ENCODE assay signal across 24 cellular contexts in genomic region chr4:168021666-168022065, GRCh38.
A peak's percentile ranks its signal among the peaks of the same experiment; 100 is the strongest.
DNase-seq lines count a peak whose midpoint lies in the region; TF ChIP-seq lines count a peak whose summit lies in the region.
"Had no signal": no experiment of that assay in that cellular context is flagged by ENCODE, and none has a peak within 500 bp of the region (broad histone marks: within the 10 kb centered on the region; RNA-seq: fewer than 3 reads in every experiment).

No MANE protein-coding gene starts in this region.

- no peak overlapping the region for H3K4me3 ChIP-seq in choroid plexus epithelial cell (ENCODE audit: low read depth, low read length)
- H3K4me3 ChIP-seq in smooth muscle cell = no peak overlapping the region
- H3K4me3 ChIP-seq: adrenal gland, SK-N-MC, spleen, testis had no signal

- TF ChIP-seq CTCF in choroid plexus epithelial cell (conservative IDR thresholded peaks at IDR 0.05; ENCODE audit: low read depth, low read length) = no peak
- no peak for TF ChIP-seq CTCF in osteocyte (IDR thresholded peaks at IDR 0.05)
- no peak for TF ChIP-seq CTCF in smooth muscle cell (IDR thresholded peaks at IDR 0.05; ENCODE audit: borderline replicate concordance, insufficient read depth, poor library complexity, severe bottlenecking)

- no peaks in the 10 kb centered on the region for H3K9me3 ChIP-seq in smooth muscle cell (replicated peaks; ENCODE audit: low read depth)
- H3K9me3 ChIP-seq: adrenal gland, testis had no signal

- H3K36me3 ChIP-seq in smooth muscle cell (ENCODE audit: low read depth) = no peaks in the 10 kb centered on the region
- H3K36me3 ChIP-seq: adrenal gland, spleen had no signal

- WGBS in smooth muscle cell (ENCODE audit: low lambda C conversion rate) = 61% methylated on average over 1 of the region's 1 CpG

- no peak overlapping the region for H3K27ac ChIP-seq in smooth muscle cell (ENCODE audit: low read depth)
- H3K27ac ChIP-seq: adrenal gland, SK-N-MC, spleen, testis had no signal

- no peaks in the 10 kb centered on the region for H3K79me2 ChIP-seq in smooth muscle cell (ENCODE audit: low read depth)

- no peak overlapping the region for H3K4me3 Mint-ChIP-seq in osteocyte (ENCODE audit: unreplicated experiment)
- H3K4me3 Mint-ChIP-seq: activated CD4-positive, alpha-beta T cell treated with anti-CD3 and anti-CD28 coated beads, Interleukin-2, amount 10 ng/mL, durations not matched to agents 24 days and 14 days; activated T-cell treated with anti-CD3 and anti-CD28 coated beads, Interleukin-2, amount 50 U/mL, for 4 hours; endodermal cell; T-helper 17 cell had no signal

- H3K27me3 Mint-ChIP-seq in osteocyte (ENCODE audit: unreplicated experiment) = no peaks in the 10 kb centered on the region
- H3K27me3 Mint-ChIP-seq: activated CD4-positive, alpha-beta T cell treated with anti-CD3 and anti-CD28 coated beads, Interleukin-2, amount 10 ng/mL, durations not matched to agents 24 days and 14 days; T-helper 17 cell had no signal

- no peak overlapping the region for H3K27ac Mint-ChIP-seq in osteocyte (ENCODE audit: unreplicated experiment)
- H3K27ac Mint-ChIP-seq: activated CD4-positive, alpha-beta T cell treated with anti-CD3 and anti-CD28 coated beads, Interleukin-2, amount 10 ng/mL, durations not matched to agents 24 days and 14 days; endodermal cell; T-helper 17 cell had no signal

- DNase-seq in ELR (ENCODE audit: low read depth) = peak; percentile 41
- DNase-seq in M059J (ENCODE audit: low read depth) = peak; percentile 26
- DNase-seq in choroid plexus epithelial cell (ENCODE audit: low read depth) = peak; percentile 60
- DNase-seq in myocyte (ENCODE audit: low read depth) = peak; percentile 3
- DNase-seq in HuH-7.5 (ENCODE audit: low spot score) = no peak
- DNase-seq in osteocyte (ENCODE audit: extremely low spot score, unreplicated experiment) = no peak
- no peak for DNase-seq in smooth muscle cell (lab: John Stamatoyannopoulos, UW; ENCODE audit: unreplicated experiment)
- DNase-seq in DMS79 (lab: John Stamatoyannopoulos, UW) = no peak
- DNase-seq: activated CD4-positive, alpha-beta T cell treated with anti-CD3 and anti-CD28 coated beads, Interleukin-2, amount 10 ng/mL, durations not matched to agents 24 days and 14 days; activated naive CD4-positive, alpha-beta T cell; activated T-cell treated with anti-CD3 and anti-CD28 coated beads, Interleukin-2, amount 50 U/mL, for 4 hours; adrenal gland; C1 segment of cervical spinal cord; endodermal cell; GOT3; head of caudate nucleus; NCI-H1694 treated with DMSO at 0.1 percent for 48 hours; NCI-H526 treated with DMSO at 0.1 percent for 48 hours; occipital lobe; spleen; stimulated activated naive CD4-positive, alpha-beta T cell treated with Interleukin-2 at 50 U/mL for 16 hours; T-helper 17 cell; testis had no signal

- H3F3A ChIP-seq in smooth muscle cell (ENCODE audit: low read depth) = no peaks in the 10 kb centered on the region

- no peak overlapping the region for H3K9ac ChIP-seq in smooth muscle cell (ENCODE audit: low read depth)

- peaks cover 36% of the 10 kb centered on the region for H3K4me1 Mint-ChIP-seq in osteocyte (ENCODE audit: unreplicated experiment)
- H3K4me1 Mint-ChIP-seq: activated CD4-positive, alpha-beta T cell treated with anti-CD3 and anti-CD28 coated beads, Interleukin-2, amount 10 ng/mL, durations not matched to agents 24 days and 14 days; T-helper 17 cell had no signal

- no peaks in the 10 kb centered on the region for H3K9me3 Mint-ChIP-seq in osteocyte (ENCODE audit: unreplicated experiment)

- H4K20me1 ChIP-seq in smooth muscle cell (ENCODE audit: low read depth) = no peaks in the 10 kb centered on the region

- H3K36me3 Mint-ChIP-seq in osteocyte (ENCODE audit: unreplicated experiment) = no peaks in the 10 kb centered on the region

- H2AFZ ChIP-seq in smooth muscle cell (ENCODE audit: low read depth) = no peak overlapping the region

- H3K27me3 ChIP-seq in smooth muscle cell (ENCODE audit: low read depth) = no peaks in the 10 kb centered on the region
- H3K27me3 ChIP-seq: adrenal gland, spleen, testis had no signal

- H3K4me2 ChIP-seq in smooth muscle cell = no peak overlapping the region

- no peaks in the 10 kb centered on the region for H3K4me1 ChIP-seq in smooth muscle cell (ENCODE audit: low read depth)
- H3K4me1 ChIP-seq: adrenal gland, spleen, testis had no signal

Comparison
In these comparisons a context has a peak if more than half of its experiments do, and no peak if none do; other contexts are left out.
1. DNase-seq: peak in ELR (single experiment), M059J (single experiment), choroid plexus epithelial cell (single experiment) and myocyte (single experiment); none in HuH-7.5 (single experiment), osteocyte (single experiment), smooth muscle cell (single experiment) and DMS79 (single experiment).